In genomic region chr10:48498940-48499510, GRCh38 we compare ENCODE assay signal across 20 cellular contexts.
A peak's percentile ranks its signal among the peaks of the same experiment; 100 is the strongest.
DNase-seq lines count a peak whose midpoint lies in the region; ATAC-seq and TF ChIP-seq lines count a peak whose summit lies in the region.
"Had no signal": no experiment of that assay in that cellular context is flagged by ENCODE, and none has a peak within 500 bp of the region (broad histone marks: within the 10 kb centered on the region; RNA-seq: fewer than 3 reads in every experiment).

No MANE protein-coding gene starts in this region.

- H3K27me3 ChIP-seq in heart right ventricle (no peaks in the 10 kb centered on the region), mesenchymal stem cell (ENCODE audit: control insufficient read depth in 1 of 2, insufficient read depth in 1 of 2, low read length in 2 of 2) (no peaks in the 10 kb centered on the region), lower lobe of right lung (ENCODE audit: low read depth) (no peaks in the 10 kb centered on the region)
- H3K27me3 ChIP-seq: SJSA1 had no signal

- 92 to 96% methylated on average over 11 of the region's 11 CpGs for WGBS in heart right ventricle, 2 donors
- WGBS in mesenchymal stem cell = 93% methylated on average over 9 of the region's 11 CpGs

- H3K23ac ChIP-seq in mesenchymal stem cell (ENCODE audit: low read length in 2 of 2) = no peak overlapping the region

- no peak overlapping the region for H3K4me3 Mint-ChIP-seq in type B pancreatic cell
- H3K4me3 Mint-ChIP-seq: CD14-positive monocyte had no signal

- no peak for TF ChIP-seq CTCF in heart right ventricle (IDR thresholded peaks at IDR 0.05)
- TF ChIP-seq CTCF in type B pancreatic cell (conservative IDR thresholded peaks at IDR 0.05) = no peak
- TF ChIP-seq CTCF in lower lobe of right lung (IDR thresholded peaks at IDR 0.05) = no peak

- H3K4me3 ChIP-seq in heart right ventricle (no peak overlapping the region), mesenchymal stem cell (ENCODE audit: insufficient read depth in 1 of 2, low read depth in 1 of 2, low read length in 2 of 2) (no peak overlapping the region), lower lobe of right lung (no peak overlapping the region)
- H3K4me3 ChIP-seq: SJSA1 had no signal

- no peaks in the 10 kb centered on the region for H3K36me3 Mint-ChIP-seq in type B pancreatic cell
- H3K36me3 Mint-ChIP-seq: CD14-positive monocyte, IgD-negative memory B cell had no signal

- H2BK12ac ChIP-seq in mesenchymal stem cell (ENCODE audit: low read length in 2 of 2) = no peak overlapping the region

- H3K9ac ChIP-seq in mesenchymal stem cell (ENCODE audit: low read length) = no peak overlapping the region

- no peak overlapping the region for H4K91ac ChIP-seq in mesenchymal stem cell (ENCODE audit: low read length)

- ATAC-seq in heart right ventricle (no peak), lower lobe of right lung (no peak), HG02970 (IDR thresholded peaks at IDR 0.05; ENCODE audit: low FRiP score, unreplicated experiment) (no peak)

- H2BK5ac ChIP-seq in mesenchymal stem cell (ENCODE audit: low read depth, low read length, poor library complexity, severe bottlenecking) = no peak overlapping the region

- intact Hi-C loops in cardiac septum (cut with DNase I) = no loop called here
- intact Hi-C loops in heart right ventricle (cut with DNase I) = no loop called here
- intact Hi-C loops in lower lobe of right lung (cut with DNase I) = no loop called here

- peaks cover 0 to 16% (median 0%) of the 10 kb centered on the region in 9 donors for H3K4me1 ChIP-seq in heart right ventricle
- H3K4me1 ChIP-seq in mesenchymal stem cell (ENCODE audit: control insufficient read depth, insufficient read depth, low read depth, low read length) = peaks cover 13% of the 10 kb centered on the region
- peaks cover 4% of the 10 kb centered on the region for H3K4me1 ChIP-seq in lower lobe of right lung

- no peak overlapping the region for H3K27ac Mint-ChIP-seq in type B pancreatic cell
- H3K27ac Mint-ChIP-seq: CD14-positive monocyte, IgD-negative memory B cell had no signal

- H3K4me2 ChIP-seq in mesenchymal stem cell (ENCODE audit: low read length, poor library complexity, severe bottlenecking) = no peak overlapping the region

- no peaks in the 10 kb centered on the region for H3K9me3 Mint-ChIP-seq in type B pancreatic cell
- H3K9me3 Mint-ChIP-seq: IgD-negative memory B cell had no signal

- H4K8ac ChIP-seq in mesenchymal stem cell (ENCODE audit: low read length) = peak overlapping the region; percentile 79

- no peak overlapping the region for H3K18ac ChIP-seq in mesenchymal stem cell (ENCODE audit: low read depth in 1 of 2, low read length in 2 of 2)

- H3K9me3 ChIP-seq in heart right ventricle (no peaks in the 10 kb centered on the region), mesenchymal stem cell (ENCODE audit: control insufficient read depth, low read length) (no peaks in the 10 kb centered on the region), lower lobe of right lung (no peaks in the 10 kb centered on the region)
- H3K9me3 ChIP-seq: SJSA1 had no signal

- H3K79me1 ChIP-seq in mesenchymal stem cell (replicated peaks; ENCODE audit: low read length, poor library complexity, severe bottlenecking) = peaks cover 30% of the 10 kb centered on the region

- H3K36me3 ChIP-seq in heart right ventricle (no peaks in the 10 kb centered on the region), mesenchymal stem cell (ENCODE audit: control insufficient read depth in 1 of 2, insufficient read depth in 2 of 2, low read depth in 1 of 2, low read length in 2 of 2) (peaks cover 0 to 88% of the 10 kb centered on the region in 2 experiments), lower lobe of right lung (no peaks in the 10 kb centered on the region)
- H3K36me3 ChIP-seq: SJSA1 had no signal

- H2AK5ac ChIP-seq in mesenchymal stem cell (ENCODE audit: low read length, severe bottlenecking) = no peak overlapping the region

- H3K14ac ChIP-seq in mesenchymal stem cell (ENCODE audit: low read length in 2 of 2) = no peak overlapping the region

- DNase-seq in cardiac septum (ENCODE audit: low spot score) = peak; percentile 43
- no peak for DNase-seq in heart right ventricle
- DNase-seq in mesenchymal stem cell = no peak
- DNase-seq in type B pancreatic cell (ENCODE audit: extremely low spot score, unreplicated experiment) = peak; percentile 55
- DNase-seq in lower lobe of right lung = no peak
- DNase-seq in effector CD4-positive, alpha-beta T cell = no peak
- DNase-seq: COR-L47, H7, Kasumi-1, MM.1S, NCI-H1092 treated with DMSO at 0.1 percent for 48 hours, NCI-H2081 treated with DMSO at 0.1 percent for 48 hours, NCI-H446, RPMI8226 had no signal

- H2BK15ac ChIP-seq in mesenchymal stem cell (ENCODE audit: low read depth, poor library complexity, severe bottlenecking) = peak overlapping the region; percentile 6

- H3K27ac ChIP-seq in heart right ventricle (no peak overlapping the region), cingulate gyrus (ENCODE audit: low read depth, low read length) (peak overlapping the region; percentile 23), mesenchymal stem cell (ENCODE audit: low read length, poor library complexity, severe bottlenecking) (no peak overlapping the region), lower lobe of right lung (no peak overlapping the region)
- H3K27ac ChIP-seq: HL-60, SJSA1 had no signal

- H3K27me3 Mint-ChIP-seq in type B pancreatic cell = peaks cover 14% of the 10 kb centered on the region

- no peak overlapping the region for H2BK120ac ChIP-seq in mesenchymal stem cell (ENCODE audit: low read depth, low read length)

- H2AFZ ChIP-seq in mesenchymal stem cell (ENCODE audit: low read depth, low read length) = no peak overlapping the region

- peaks cover 22% of the 10 kb centered on the region for H3K4me1 Mint-ChIP-seq in type B pancreatic cell (ENCODE audit: unreplicated experiment)

- no peak overlapping the region for H3K4ac ChIP-seq in mesenchymal stem cell (ENCODE audit: low read depth in 1 of 2, low read length in 2 of 2)

Comparison
In these comparisons a context has a peak if more than half of its experiments do, and no peak if none do; other contexts are left out.
1. DNase-seq: peak in cardiac septum (single experiment) and type B pancreatic cell (single experiment); none in heart right ventricle (0 of 2), mesenchymal stem cell (single experiment), lower lobe of right lung (single experiment) and effector CD4-positive, alpha-beta T cell (single experiment).